In genomic region chr4:144575181-144575580, GRCh38 we compare ENCODE assay signal across 8 cellular contexts.
DNase-seq lines count a peak whose midpoint lies in the region; ATAC-seq and TF ChIP-seq lines count a peak whose summit lies in the region.

No MANE protein-coding gene starts in this region.

- H2AFZ ChIP-seq in SK-N-SH (ENCODE audit: low read depth) = no peak overlapping the region

- no peaks in the 10 kb centered on the region for H4K20me1 ChIP-seq in SK-N-SH (ENCODE audit: insufficient read depth)

- DNase-seq in G401 (ENCODE audit: low spot score) (peak; percentile 17), SK-N-SH (no peak), left lobe of liver (ENCODE audit: low spot score) (no peak), cardiac septum (ENCODE audit: low spot score) (no peak)
- DNase-seq in activated CD8-positive, alpha-beta memory T cell treated with anti-CD3 and anti-CD28 coated beads, Interleukin-2, amount 10 ng/mL, durations not matched to agents 7 days and 5 days = no peak

- no peak overlapping the region for H3K27ac ChIP-seq in SK-N-SH (ENCODE audit: low read depth in 2 of 2, low read length in 1 of 2)

- 0 out of 2 replicates have a peak, but pooled peaks have one; percentile 15 for TF ChIP-seq RAD21 in SK-N-SH (IDR thresholded peaks at IDR 0.05; ENCODE audit: low read length)

- no peaks in the 10 kb centered on the region for H3K27me3 Mint-ChIP-seq in activated CD8-positive, alpha-beta memory T cell treated with anti-CD3 and anti-CD28 coated beads, Interleukin-2, amount 10 ng/mL, durations not matched to agents 7 days and 5 days

- peaks cover 12% of the 10 kb centered on the region for H3F3A ChIP-seq in SK-N-SH (replicated peaks; ENCODE audit: insufficient read depth)

- H3K4me2 ChIP-seq in SK-N-SH = no peak overlapping the region

- no peaks in the 10 kb centered on the region for H3K79me2 ChIP-seq in SK-N-SH (ENCODE audit: insufficient read depth)

- H3K36me3 ChIP-seq in SK-N-SH (replicated peaks in 1 of 2; ENCODE audit: control insufficient read depth in 1 of 2, insufficient read depth in 2 of 2, low read length in 1 of 2) = no peaks in the 10 kb centered on the region

- H3K4me1 ChIP-seq in SK-N-SH (ENCODE audit: control insufficient read depth in 1 of 2, insufficient read depth in 2 of 2, low read depth in 1 of 2, low read length in 1 of 2) = peaks cover 0 to 8% of the 10 kb centered on the region in 2 experiments; a peak in 2 of 4 replicates

- no peak overlapping the region for H3K27ac Mint-ChIP-seq in activated CD8-positive, alpha-beta memory T cell treated with anti-CD3 and anti-CD28 coated beads, Interleukin-2, amount 10 ng/mL, durations not matched to agents 7 days and 5 days

- H3K4me1 Mint-ChIP-seq in activated CD8-positive, alpha-beta memory T cell treated with anti-CD3 and anti-CD28 coated beads, Interleukin-2, amount 10 ng/mL, durations not matched to agents 7 days and 5 days = no peaks in the 10 kb centered on the region

- no peak overlapping the region for H3K4me3 Mint-ChIP-seq in activated CD8-positive, alpha-beta memory T cell treated with anti-CD3 and anti-CD28 coated beads, Interleukin-2, amount 10 ng/mL, durations not matched to agents 7 days and 5 days

- no peak overlapping the region for H3K4me3 ChIP-seq in SK-N-SH (ENCODE audit: low read depth in 2 of 2, low read length in 1 of 2)

- H3K9me2 ChIP-seq in SK-N-SH = no peaks in the 10 kb centered on the region

- no peaks in the 10 kb centered on the region for H3K9me3 Mint-ChIP-seq in activated CD8-positive, alpha-beta memory T cell treated with anti-CD3 and anti-CD28 coated beads, Interleukin-2, amount 10 ng/mL, durations not matched to agents 7 days and 5 days (ENCODE audit: low read depth)

- H3K9me3 ChIP-seq in SK-N-SH = no peaks in the 10 kb centered on the region

- CTCF ChIA-PET in SK-N-SH (lab: Yijun Ruan, JAX) = no interaction called here
- CTCF ChIA-PET in activated CD8-positive, alpha-beta memory T cell treated with anti-CD3 and anti-CD28 coated beads, Interleukin-2, amount 10 ng/mL, durations not matched to agents 7 days and 5 days (lab: Charles Lee) = no interaction called here

- H3K36me3 Mint-ChIP-seq in activated CD8-positive, alpha-beta memory T cell treated with anti-CD3 and anti-CD28 coated beads, Interleukin-2, amount 10 ng/mL, durations not matched to agents 7 days and 5 days = no peaks in the 10 kb centered on the region

- peak; percentile 44; the same call in 1 of the 2 replicates for TF ChIP-seq CTCF in SK-N-SH (IDR thresholded peaks at IDR 0.05)

- no peak for TF ChIP-seq EP300 in SK-N-SH (IDR thresholded peaks at IDR 0.05; ENCODE audit: borderline replicate concordance in 1 of 2, low read depth in 1 of 2, low read length in 1 of 2)

- intact Hi-C loops in cardiac septum (cut with DNase I) = no loop called here

- POLR2A ChIA-PET in SK-N-SH (lab: Yijun Ruan, JAX) = no interaction called here

- H3K9ac ChIP-seq in SK-N-SH = no peak overlapping the region

- in situ Hi-C loops in G401 (cut with HindIII; ENCODE audit: low sequenced_read_pairs) = no loop called here

- peak; percentile 50 for ATAC-seq in HG02623 (IDR thresholded peaks at IDR 0.05; ENCODE audit: unreplicated experiment)
- peak; percentile 68 for ATAC-seq in left lobe of liver
- no peak for ATAC-seq in HG02840 (IDR thresholded peaks at IDR 0.05; ENCODE audit: low FRiP score, unreplicated experiment)
- no peak for ATAC-seq in activated CD8-positive, alpha-beta memory T cell treated with anti-CD3 and anti-CD28 coated beads, Interleukin-2, amount 10 ng/mL, durations not matched to agents 7 days and 5 days
- ATAC-seq in GM19467 (IDR thresholded peaks at IDR 0.05; ENCODE audit: unreplicated experiment) = no peak

- WGBS in SK-N-SH (ENCODE audit: low lambda C conversion rate) = 70% methylated on average over 2 of the region's 2 CpGs

- no peaks in the 10 kb centered on the region for H3K27me3 ChIP-seq in SK-N-SH (ENCODE audit: insufficient read depth)

TF ChIP-seq in SK-N-SH, 30 proteins besides CTCF, POLR2A, EP300 and RAD21:
- TF ChIP-seq TAF1 (IDR thresholded peaks at IDR 0.05; ENCODE audit: borderline replicate concordance, low read depth, low read length) (no peak), POLR2AphosphoS5 (IDR thresholded peaks at IDR 0.05; ENCODE audit: low read depth, low read length) (no peak), USF2 (IDR thresholded peaks at IDR 0.05; ENCODE audit: borderline replicate concordance, low read depth, low read length) (no peak), TCF12 (IDR thresholded peaks at IDR 0.05) (no peak), YY1 (IDR thresholded peaks at IDR 0.05; ENCODE audit: low read depth) (no peak), MXI1 (IDR thresholded peaks at IDR 0.05; ENCODE audit: low read depth, low read length) (no peak), NRF1 (IDR thresholded peaks at IDR 0.05; ENCODE audit: low read depth, low read length) (no peak), NFIC (IDR thresholded peaks at IDR 0.05; ENCODE audit: borderline replicate concordance) (no peak), CHD2 (IDR thresholded peaks at IDR 0.05; ENCODE audit: low read length, partially characterized antibody) (no peak), FOXM1 (IDR thresholded peaks at IDR 0.05; ENCODE audit: low read depth) (no peak), GATA2 (CRISPR knock-in tag; IDR thresholded peaks at IDR 0.05) (no peak), SIN3A (IDR thresholded peaks at IDR 0.05; ENCODE audit: borderline replicate concordance, low read depth, low read length) (no peak), JUND (IDR thresholded peaks at IDR 0.05) (no peak), ZBTB33 (IDR thresholded peaks at IDR 0.05; ENCODE audit: borderline replicate concordance, low read depth) (no peak), EZH2phosphoT487 (IDR thresholded peaks at IDR 0.05; ENCODE audit: borderline replicate concordance, low read depth) (no peak), SMC3 (IDR thresholded peaks at IDR 0.05; ENCODE audit: low read depth, low read length) (no peak), MEF2A (IDR thresholded peaks at IDR 0.05; ENCODE audit: borderline replicate concordance, low read depth) (no peak), RCOR1 (IDR thresholded peaks at IDR 0.05; ENCODE audit: low read length) (no peak)
TF ChIP-seq in SK-N-SH: peak in this region for 0.

Comparison
In these comparisons a context has a peak if more than half of its experiments do, and no peak if none do; other contexts are left out.
1. ATAC-seq: peak in HG02623 (single experiment) and left lobe of liver (single experiment); none in HG02840 (single experiment), activated CD8-positive, alpha-beta memory T cell treated with anti-CD3 and anti-CD28 coated beads, Interleukin-2, amount 10 ng/mL, durations not matched to agents 7 days and 5 days (single experiment) and GM19467 (single experiment).